ENCODE assay signal across 21 cellular contexts in genomic region chr1:7327849-7328248, GRCh38.
A peak's percentile ranks its signal among the peaks of the same experiment; 100 is the strongest.
DNase-seq lines count a peak whose midpoint lies in the region; FAIRE-seq and TF ChIP-seq lines count a peak whose summit lies in the region.
"Had no signal": no experiment of that assay in that cellular context is flagged by ENCODE, and none has a peak within 500 bp of the region (broad histone marks: within the 10 kb centered on the region; RNA-seq: fewer than 3 reads in every experiment).

No MANE protein-coding gene starts in this region.

- CTCF ChIA-PET in HEK293 (lab: Yijun Ruan, JAX) (no interaction called here), SK-N-SH (lab: Yijun Ruan, JAX) (interaction anchor here (0.5 to 0.7 kb wide), 2 partner anchors 10 to 584 kb away, joined by 3 to 4 read pairs; no protein-coding TSS in a partner anchor), A673 (lab: Charles Lee) (no interaction called here)

- no peak overlapping the region for H4K5ac ChIP-seq in mesendoderm (ENCODE audit: low read length)

- WGBS in SK-N-SH (ENCODE audit: low lambda C conversion rate): 26% methylated on average over 3 of the region's 3 CpGs
- WGBS in mesendoderm (ENCODE audit: extremely low coverage, insufficient coverage, low lambda C conversion rate): no CpG with 5 or more reads among the region's 3 CpGs

- H3F3A ChIP-seq in SK-N-SH (replicated peaks; ENCODE audit: insufficient read depth): no peaks in the 10 kb centered on the region

- no peak overlapping the region for H3K4ac ChIP-seq in mesendoderm (ENCODE audit: low read depth, low read length)

- H3K27me3 ChIP-seq in SK-N-SH (ENCODE audit: insufficient read depth) (no peaks in the 10 kb centered on the region), A673 (replicated peaks; ENCODE audit: insufficient read depth, low read depth, low read length, poor library complexity) (peaks cover 3% of the 10 kb centered on the region), mesendoderm (ENCODE audit: insufficient read depth, low read length, poor library complexity) (no peaks in the 10 kb centered on the region)
- H3K27me3 ChIP-seq: BE2C; BLaER1 treated with 17β-estradiol and CSF1 and Interleukin-3, amounts not matched to agents 10 nM and 100 nM had no signal

- no peak overlapping the region for H3K56ac ChIP-seq in mesendoderm (ENCODE audit: low read length)

- H3K23ac ChIP-seq in mesendoderm (ENCODE audit: low read length): no peak overlapping the region

- no peak overlapping the region for H2BK15ac ChIP-seq in mesendoderm (replicated peaks; ENCODE audit: low read depth)

- BruUV-seq in A673 (replicated peaks; lab: Mats Ljungman, UMichigan): no TSS peak

- H3K79me2 ChIP-seq in SK-N-SH (ENCODE audit: insufficient read depth): no peaks in the 10 kb centered on the region
- H3K79me2 ChIP-seq in mesendoderm (ENCODE audit: control insufficient read depth, insufficient read depth, low read length): no peaks in the 10 kb centered on the region

- H3K36me3 ChIP-seq in HEK293 (ENCODE audit: control insufficient read depth in 2 of 2, insufficient read depth in 1 of 2, low read length in 2 of 2) (no peaks in the 10 kb centered on the region), SK-N-SH (replicated peaks in 1 of 2; ENCODE audit: control insufficient read depth in 1 of 2, insufficient read depth in 2 of 2, low read length in 1 of 2) (no peaks in the 10 kb centered on the region), A673 (ENCODE audit: insufficient read depth, low read length, poor library complexity, severe bottlenecking) (no peaks in the 10 kb centered on the region), mesendoderm (ENCODE audit: control insufficient read depth, insufficient read depth, low read length) (no peaks in the 10 kb centered on the region)
- H3K36me3 ChIP-seq: BE2C; BLaER1 treated with 17β-estradiol and CSF1 and Interleukin-3, amounts not matched to agents 10 nM and 100 nM had no signal

- no peak for TF ChIP-seq EP300 in SK-N-SH (IDR thresholded peaks at IDR 0.05; ENCODE audit: borderline replicate concordance in 1 of 2, low read depth in 1 of 2, low read length in 1 of 2)

- H3K27ac ChIP-seq in HEK293 (ENCODE audit: extremely low read depth, low read depth, low read length) (no peak overlapping the region), SK-N-SH (ENCODE audit: low read depth in 2 of 2, low read length in 1 of 2) (no peak overlapping the region), A673 (ENCODE audit: low read depth, low read length, poor library complexity, severe bottlenecking) (no peak overlapping the region), mesendoderm (ENCODE audit: low read depth, low read length) (no peak overlapping the region)
- H3K27ac ChIP-seq: BLaER1 treated with 17β-estradiol and CSF1 and Interleukin-3, amounts not matched to agents 10 nM and 100 nM had no signal

- no peak overlapping the region for H2BK120ac ChIP-seq in mesendoderm (ENCODE audit: low read depth, low read length)

- H3K9ac ChIP-seq in SK-N-SH (no peak overlapping the region), mesendoderm (ENCODE audit: low read length) (no peak overlapping the region)
- H3K9ac ChIP-seq: BLaER1 treated with 17β-estradiol and CSF1 and Interleukin-3, amounts not matched to agents 10 nM and 100 nM had no signal

- DNase-seq in islet precursor cell (peak; percentile 4), SK-N-SH (no peak), A673 (ENCODE audit: low spot score) (no peak), mesendoderm (no peak)
- DNase-seq: ACHN; AML-193; BE2C; CD4-positive, alpha-beta T cell; CD8-positive, alpha-beta memory T cell; DMS 273 treated with DMSO at 0.1 percent for 48 hours; DMS79; EL; GF-D8; GOT3; HCEC 1CT had no signal

- H3K9me3 ChIP-seq in HEK293 (ENCODE audit: control insufficient read depth, insufficient read depth, low read depth, low read length): no peaks in the 10 kb centered on the region
- no peaks in the 10 kb centered on the region for H3K9me3 ChIP-seq in SK-N-SH
- H3K9me3 ChIP-seq in A673 (ENCODE audit: low read depth, low read length, poor library complexity, severe bottlenecking): no peaks in the 10 kb centered on the region
- H3K9me3 ChIP-seq: BE2C had no signal

- no peaks in the 10 kb centered on the region for H3K4me1 ChIP-seq in HEK293 (ENCODE audit: control insufficient read depth, insufficient read depth, low read length)
- H3K4me1 ChIP-seq in SK-N-SH (ENCODE audit: control insufficient read depth in 1 of 2, insufficient read depth in 2 of 2, low read depth in 1 of 2, low read length in 1 of 2): no peaks in the 10 kb centered on the region; a peak in 1 of 4 replicates
- no peaks in the 10 kb centered on the region for H3K4me1 ChIP-seq in A673 (ENCODE audit: insufficient read depth, low read length, poor library complexity, severe bottlenecking)
- no peaks in the 10 kb centered on the region for H3K4me1 ChIP-seq in mesendoderm (ENCODE audit: control insufficient read depth, low read depth, low read length)
- H3K4me1 ChIP-seq: BE2C had no signal

- H4K8ac ChIP-seq in mesendoderm (ENCODE audit: low read depth, low read length): no peak overlapping the region

- no peak for TF ChIP-seq RAD21 in SK-N-SH (IDR thresholded peaks at IDR 0.05; ENCODE audit: low read length)

- POLR2A ChIA-PET in HEK293 (lab: Yijun Ruan, JAX) (no interaction called here), SK-N-SH (lab: Yijun Ruan, JAX) (no interaction called here), A673 (lab: Charles Lee; ENCODE audit: low non-redundant PET) (no interaction called here)

- no peaks in the 10 kb centered on the region for H3K9me2 ChIP-seq in SK-N-SH

- H2BK5ac ChIP-seq in mesendoderm (ENCODE audit: low read length): no peak overlapping the region

- no peak overlapping the region for H3K4me3 ChIP-seq in HEK293 (ENCODE audit: low read depth, low read length)
- H3K4me3 ChIP-seq in SK-N-SH (ENCODE audit: low read depth in 2 of 2, low read length in 1 of 2): no peak overlapping the region
- H3K4me3 ChIP-seq in A673 (ENCODE audit: low read depth, low read length, poor library complexity, severe bottlenecking): no peak overlapping the region
- no peak overlapping the region for H3K4me3 ChIP-seq in mesendoderm (ENCODE audit: low read length)
- H3K4me3 ChIP-seq: BLaER1 treated with 17β-estradiol and CSF1 and Interleukin-3, amounts not matched to agents 10 nM and 100 nM had no signal

- FAIRE-seq in G401.6 (lab: Jason Lieb, UNC): peak; percentile 27
- FAIRE-seq: D721Med, GM12891, H54 had no signal

- TF ChIP-seq CTCF in HEK293 (tag by site-specific recombination; IDR thresholded peaks at IDR 0.05) (no peak), SK-N-SH (IDR thresholded peaks at IDR 0.05) (no peak), A673 (conservative IDR thresholded peaks at IDR 0.05; ENCODE audit: low read depth, low read length) (no peak)

- H4K20me1 ChIP-seq in SK-N-SH (ENCODE audit: insufficient read depth): no peaks in the 10 kb centered on the region
- H4K20me1 ChIP-seq: BLaER1 treated with 17β-estradiol and CSF1 and Interleukin-3, amounts not matched to agents 10 nM and 100 nM had no signal

- no peak overlapping the region for H2AFZ ChIP-seq in SK-N-SH (ENCODE audit: low read depth)

- no peaks in the 10 kb centered on the region for H3K79me1 ChIP-seq in mesendoderm (ENCODE audit: low read length)

- H3K4me2 ChIP-seq in SK-N-SH (no peak overlapping the region), mesendoderm (ENCODE audit: low read length) (no peak overlapping the region)
- H3K4me2 ChIP-seq: BLaER1 treated with 17β-estradiol and CSF1 and Interleukin-3, amounts not matched to agents 10 nM and 100 nM had no signal

- H3K18ac ChIP-seq in mesendoderm (ENCODE audit: low read length): no peak overlapping the region

- no peak overlapping the region for H2AK5ac ChIP-seq in mesendoderm (ENCODE audit: low read length)

- intact Hi-C loops in A673 (cut with micrococcal nuclease; ENCODE audit: unreplicated experiment): no loop called here

TF ChIP-seq in HEK293, 187 proteins besides CTCF, POLR2A, EP300 and RAD21 (continues in another document):
- TF ChIP-seq SETDB1 (IDR thresholded peaks at IDR 0.05; ENCODE audit: insufficient read length, low read length): peak; percentile 87
- no peak for TF ChIP-seq GFI1B (tag by site-specific recombination; IDR thresholded peaks at IDR 0.05)
- no peak for TF ChIP-seq ZNF155 (tag by site-specific recombination; IDR thresholded peaks at IDR 0.05)
- TF ChIP-seq ZNF843 (tag by site-specific recombination; IDR thresholded peaks at IDR 0.05): no peak
- TF ChIP-seq ZEB2 (tag by site-specific recombination; IDR thresholded peaks at IDR 0.05): no peak

TF ChIP-seq in SK-N-SH, 30 proteins besides CTCF, POLR2A, EP300 and RAD21 (continues in another document):
- TF ChIP-seq RCOR1 (IDR thresholded peaks at IDR 0.05; ENCODE audit: low read length): no peak
- no peak for TF ChIP-seq NFIC (IDR thresholded peaks at IDR 0.05; ENCODE audit: borderline replicate concordance)
- no peak for TF ChIP-seq MXI1 (IDR thresholded peaks at IDR 0.05; ENCODE audit: low read depth, low read length)
- TF ChIP-seq SIN3A (IDR thresholded peaks at IDR 0.05; ENCODE audit: borderline replicate concordance, low read depth, low read length): no peak
- no peak for TF ChIP-seq USF2 (IDR thresholded peaks at IDR 0.05; ENCODE audit: borderline replicate concordance, low read depth, low read length)
- TF ChIP-seq PBX3 (IDR thresholded peaks at IDR 0.05): no peak
- TF ChIP-seq USF1 (IDR thresholded peaks at IDR 0.05; ENCODE audit: borderline replicate concordance, low read depth): no peak
- no peak for TF ChIP-seq RXRA (IDR thresholded peaks at IDR 0.05; ENCODE audit: borderline replicate concordance, low read depth)
